In genomic region chr12:80282761-80283160, GRCh38 we compare ENCODE assay signal across 18 cellular contexts.
"Had no signal": no experiment of that assay in that cellular context is flagged by ENCODE, and none has a peak within 500 bp of the region (broad histone marks: within the 10 kb centered on the region; RNA-seq: fewer than 3 reads in every experiment).

No MANE protein-coding gene starts in this region.

- H3K9me3 ChIP-seq: prostate gland, thoracic aorta, upper lobe of right lung had no signal

- H3K36me3 ChIP-seq: prostate gland, spleen, stomach, thoracic aorta, upper lobe of right lung had no signal

- H3K27ac ChIP-seq: coronary artery, prostate gland, SK-N-MC, spleen, stomach, thoracic aorta, upper lobe of right lung had no signal

- H3K4me1 ChIP-seq: prostate gland, spleen, stomach, upper lobe of right lung had no signal

- H3K27me3 ChIP-seq: spleen, stomach, upper lobe of right lung had no signal

- ATAC-seq: activated CD8-positive, alpha-beta memory T cell treated with anti-CD3 and anti-CD28 coated beads, Interleukin-2, amount 10 ng/mL, durations not matched to agents 7 days and 5 days; right cardiac atrium; T-cell; upper lobe of right lung had no signal

- H3K4me3 ChIP-seq: coronary artery, prostate gland, SK-N-MC, spleen, stomach, thoracic aorta, upper lobe of right lung had no signal

- DNase-seq: activated CD4-positive, alpha-beta T cell treated with anti-CD3 and anti-CD28 coated beads for 1 hour; activated CD4-positive, alpha-beta T cell treated with anti-CD3 and anti-CD28 coated beads, Interleukin-2, amount 50 U/mL, for 48 hours; activated CD8-positive, alpha-beta memory T cell treated with anti-CD3 and anti-CD28 coated beads, Interleukin-2, amount 10 ng/mL, durations not matched to agents 7 days and 5 days; activated naive CD4-positive, alpha-beta T cell treated with anti-CD3 and anti-CD28 coated beads for 36 hours; activated T-cell treated with anti-CD3 and anti-CD28 coated beads, Interleukin-2, amount 50 U/mL, for 1 hour; caudate nucleus; effector CD4-positive, alpha-beta T cell; head of caudate nucleus; right cardiac atrium; spleen; stomach; T-cell; T-helper 9 cell; upper lobe of right lung had no signal
